Comparison of ENCODE assay signal across 8 cellular contexts in the genomic region with DNA sequence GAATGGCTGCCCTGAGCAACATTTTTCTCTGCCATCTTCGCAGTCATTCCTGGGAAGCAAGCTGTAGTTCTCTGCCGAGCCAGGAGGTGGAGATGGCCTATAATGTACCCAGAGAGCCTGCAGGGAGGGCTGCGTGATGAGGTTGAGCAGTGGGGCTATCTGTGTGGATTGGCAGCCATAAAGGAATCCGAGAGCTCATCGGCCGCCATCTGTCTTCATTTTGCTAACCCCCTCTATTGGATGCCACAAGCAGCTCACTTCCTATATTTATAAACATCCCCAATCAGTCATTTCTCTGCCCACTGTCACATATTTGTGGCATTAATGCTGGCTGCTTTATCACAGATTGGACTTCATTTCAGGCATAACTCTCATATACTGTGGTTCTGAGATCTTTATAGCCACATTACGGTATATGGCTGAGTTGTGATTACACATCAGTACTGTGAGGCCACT.
DNase-seq lines count a peak whose midpoint lies in the region; ATAC-seq and TF ChIP-seq lines count a peak whose summit lies in the region.

No MANE protein-coding gene starts in this region.

- H3K27me3 Mint-ChIP-seq in activated T-helper 1 cell treated with anti-CD3 and anti-CD28 coated beads, Interleukin-12 subunit alpha, Interleukin-12 subunit beta, Interleukin-2, Interleukin-4 antibody, amounts not matched to agents 30 ng/mL and 10 ng/mL and 1 ng/mL, durations not matched to agents 14 hours and 24 hours and 36 hours (ENCODE audit: insufficient read depth): no peaks in the 10 kb centered on the region

- no peaks in the 10 kb centered on the region for H3K4me1 Mint-ChIP-seq in activated T-helper 1 cell treated with anti-CD3 and anti-CD28 coated beads, Interleukin-12 subunit alpha, Interleukin-12 subunit beta, Interleukin-2, Interleukin-4 antibody, amounts not matched to agents 30 ng/mL and 10 ng/mL and 1 ng/mL, durations not matched to agents 14 hours and 24 hours and 36 hours (ENCODE audit: low read depth)

- H3K27ac Mint-ChIP-seq in activated T-helper 1 cell treated with anti-CD3 and anti-CD28 coated beads, Interleukin-12 subunit alpha, Interleukin-12 subunit beta, Interleukin-2, Interleukin-4 antibody, amounts not matched to agents 30 ng/mL and 10 ng/mL and 1 ng/mL, durations not matched to agents 14 hours and 24 hours and 36 hours: no peak overlapping the region

- no peaks in the 10 kb centered on the region for H3K36me3 Mint-ChIP-seq in activated T-helper 1 cell treated with anti-CD3 and anti-CD28 coated beads, Interleukin-12 subunit alpha, Interleukin-12 subunit beta, Interleukin-2, Interleukin-4 antibody, amounts not matched to agents 30 ng/mL and 10 ng/mL and 1 ng/mL, durations not matched to agents 14 hours and 24 hours and 36 hours (ENCODE audit: low read depth)

- no peak overlapping the region for H3K4me3 Mint-ChIP-seq in activated T-helper 1 cell treated with anti-CD3 and anti-CD28 coated beads, Interleukin-12 subunit alpha, Interleukin-12 subunit beta, Interleukin-2, Interleukin-4 antibody, amounts not matched to agents 30 ng/mL and 10 ng/mL and 1 ng/mL, durations not matched to agents 14 hours and 24 hours and 36 hours

- intact Hi-C loops in activated T-helper 1 cell treated with anti-CD3 and anti-CD28 coated beads, Interleukin-12 subunit alpha, Interleukin-12 subunit beta, Interleukin-2, Interleukin-4 antibody, amounts not matched to agents 30 ng/mL and 10 ng/mL and 1 ng/mL, durations not matched to agents 14 hours and 24 hours and 36 hours (cut with micrococcal nuclease): no loop called here

- H3K4me3 ChIP-seq in NB4 (ENCODE audit: low read depth, low read length): no peak overlapping the region
- H3K4me3 ChIP-seq in skeletal muscle cell (ENCODE audit: low read depth, low read length): no peak overlapping the region

- H3K9me3 Mint-ChIP-seq in activated T-helper 1 cell treated with anti-CD3 and anti-CD28 coated beads, Interleukin-12 subunit alpha, Interleukin-12 subunit beta, Interleukin-2, Interleukin-4 antibody, amounts not matched to agents 30 ng/mL and 10 ng/mL and 1 ng/mL, durations not matched to agents 14 hours and 24 hours and 36 hours: no peaks in the 10 kb centered on the region

- peak overlapping the region; percentile 100 for H3K27ac ChIP-seq in cingulate gyrus (ENCODE audit: low read depth, low read length)

- peak; percentile 40 for TF ChIP-seq CTCF in NB4 (IDR thresholded peaks at IDR 0.05; ENCODE audit: low read depth, low read length)

- peak; percentile 66 for ATAC-seq in GM21390 (IDR thresholded peaks at IDR 0.05; ENCODE audit: unreplicated experiment)

- DNase-seq in GM03348 (ENCODE audit: low spot score) (peak; percentile 90), NB4 (ENCODE audit: low read depth) (peak; percentile 16), skeletal muscle cell (ENCODE audit: low read depth) (peak; percentile 39), NCI-H510A treated with DMSO at 0.1 percent for 48 hours (lab: John Stamatoyannopoulos, UW) (no peak)
- no peak for DNase-seq in activated T-helper 1 cell treated with anti-CD3 and anti-CD28 coated beads, Interleukin-12 subunit alpha, Interleukin-12 subunit beta, Interleukin-2, Interleukin-4 antibody, amounts not matched to agents 30 ng/mL and 10 ng/mL and 1 ng/mL, durations not matched to agents 14 hours and 24 hours and 36 hours (ENCODE audit: low spot score)
- DNase-seq in central memory CD4-positive, alpha-beta T cell: no peak

- no peak for TF ChIP-seq POLR2A in NB4 (IDR thresholded peaks at IDR 0.05; ENCODE audit: extremely low read depth, insufficient read length)

Comparison
In these comparisons a context has a peak if more than half of its experiments do, and no peak if none do; other contexts are left out.
1. DNase-seq: peak in GM03348 (single experiment), NB4 (single experiment) and skeletal muscle cell (single experiment); none in activated T-helper 1 cell treated with anti-CD3 and anti-CD28 coated beads, Interleukin-12 subunit alpha, Interleukin-12 subunit beta, Interleukin-2, Interleukin-4 antibody, amounts not matched to agents 30 ng/mL and 10 ng/mL and 1 ng/mL, durations not matched to agents 14 hours and 24 hours and 36 hours (single experiment), NCI-H510A treated with DMSO at 0.1 percent for 48 hours (single experiment) and central memory CD4-positive, alpha-beta T cell (single experiment).